In the genomic region with DNA sequence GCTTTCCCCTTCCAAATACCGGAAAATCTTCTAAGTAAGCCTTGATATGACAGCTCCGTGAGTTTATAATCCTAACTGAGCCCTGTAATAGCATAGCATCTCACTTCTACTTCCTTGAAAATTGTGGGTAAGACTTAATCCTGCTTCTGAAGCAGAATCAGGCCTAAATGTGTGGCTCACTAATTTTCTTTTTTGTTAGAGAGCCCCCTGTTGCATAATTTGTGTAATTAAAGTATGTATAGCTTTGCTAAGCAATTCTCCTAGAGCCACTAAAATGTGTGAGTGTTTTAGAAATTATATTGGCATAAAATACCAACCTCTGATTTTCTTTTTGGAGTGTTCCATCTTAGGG, we compare ENCODE assay signal across 11 cellular contexts.
A peak's percentile ranks its signal among the peaks of the same experiment; 100 is the strongest.
DNase-seq lines count a peak whose midpoint lies in the region; ATAC-seq and TF ChIP-seq lines count a peak whose summit lies in the region.
"Had no signal": no experiment of that assay in that cellular context is flagged by ENCODE, and none has a peak within 500 bp of the region (broad histone marks: within the 10 kb centered on the region; RNA-seq: fewer than 3 reads in every experiment).

No MANE protein-coding gene starts in this region.

- 94% methylated on average over 2 of the region's 2 CpGs for WGBS in right lobe of liver (ENCODE audit: insufficient coverage, low coverage, low lambda C conversion rate, missing lambda C conversion rate)

- no peak overlapping the region for H3K4me3 ChIP-seq in right lobe of liver
- H3K4me3 ChIP-seq: K562 had no signal

- no peaks in the 10 kb centered on the region for H3K9me3 ChIP-seq in right lobe of liver

- TF ChIP-seq CTCF in GM12872 (IDR thresholded peaks at IDR 0.05; ENCODE audit: insufficient read depth, low read depth, low read length) = peak; percentile 17; the same call in 1 of the 3 replicates
- peak in 3 of 4 donors; percentile 11 to 42 (median 14) for TF ChIP-seq CTCF in right lobe of liver (IDR thresholded peaks at IDR 0.05)

- ATAC-seq in right lobe of liver (peak in 2 of 4 donors; percentile 38 to 58), HG03354 (IDR thresholded peaks at IDR 0.05; ENCODE audit: poor library complexity, severe bottlenecking, unreplicated experiment) (no peak), HG02759 (IDR thresholded peaks at IDR 0.05; ENCODE audit: unreplicated experiment) (no peak), GM18511 (IDR thresholded peaks at IDR 0.05; ENCODE audit: unreplicated experiment) (no peak)
- ATAC-seq: K562 had no signal

- DNase-seq in NCI-H1092 (lab: John Stamatoyannopoulos, UW) = peak; percentile 34
- DNase-seq in SW480 (ENCODE audit: low spot score) = peak; percentile 6
- no peak for DNase-seq in right lobe of liver
- DNase-seq in CD1c-positive myeloid dendritic cell (ENCODE audit: extremely low spot score) = no peak
- DNase-seq: amniotic stem cell, head of caudate nucleus had no signal

- no peak for TF ChIP-seq POLR2A in right lobe of liver (IDR thresholded peaks at IDR 0.05)

- H3K4me1 ChIP-seq in right lobe of liver = no peaks in the 10 kb centered on the region

- intact Hi-C loops in right lobe of liver (cut with DNase I) = no loop called here

- H3K27me3 ChIP-seq in right lobe of liver = no peaks in the 10 kb centered on the region

- no peaks in the 10 kb centered on the region for H3K36me3 ChIP-seq in right lobe of liver

- no peak overlapping the region for H3K27ac ChIP-seq in right lobe of liver

Comparison
In these comparisons a context has a peak if more than half of its experiments do, and no peak if none do; other contexts are left out.
1. DNase-seq: peak in NCI-H1092 (single experiment) and SW480 (single experiment); none in right lobe of liver (0 of 3) and CD1c-positive myeloid dendritic cell (single experiment).